In genomic region chrX:39759526-39760224, GRCh38 we compare ENCODE assay signal across 9 cellular contexts.
DNase-seq lines count a peak whose midpoint lies in the region; ATAC-seq, FAIRE-seq and TF ChIP-seq lines count a peak whose summit lies in the region.
"Had no signal": no experiment of that assay in that cellular context is flagged by ENCODE, and none has a peak within 500 bp of the region (broad histone marks: within the 10 kb centered on the region; RNA-seq: fewer than 3 reads in every experiment).

No MANE protein-coding gene starts in this region.

- no peak overlapping the region for H3K4me2 ChIP-seq in endothelial cell of umbilical vein (ENCODE audit: insufficient read depth, low read length)

- no peak overlapping the region for H3K4me3 Mint-ChIP-seq in activated CD4-positive, alpha-beta T cell treated with anti-CD3 and anti-CD28 coated beads, Interleukin-2, amount 10 ng/mL, durations not matched to agents 24 days and 14 days

- no peaks in the 10 kb centered on the region for H4K20me1 ChIP-seq in endothelial cell of umbilical vein (replicated peaks; ENCODE audit: control insufficient read depth, extremely low read depth, insufficient read depth, low read length)

- H3K27ac ChIP-seq in endothelial cell of umbilical vein (ENCODE audit: insufficient read depth, low read depth, low read length), result peak overlapping the region; percentile 81

- FAIRE-seq in endothelial cell of umbilical vein (lab: Jason Lieb, UNC), result peak; percentile 86

- H3K27ac Mint-ChIP-seq in activated CD4-positive, alpha-beta T cell treated with anti-CD3 and anti-CD28 coated beads, Interleukin-2, amount 10 ng/mL, durations not matched to agents 24 days and 14 days, result no peak overlapping the region

- peaks cover 61% of the 10 kb centered on the region for H3K4me1 ChIP-seq in endothelial cell of umbilical vein (ENCODE audit: control insufficient read depth, extremely low read depth, insufficient read depth, low read length)

- H3K9me1 ChIP-seq in endothelial cell of umbilical vein (replicated peaks; ENCODE audit: control insufficient read depth, extremely low read depth, insufficient read depth, low read length), result no peaks in the 10 kb centered on the region

- POLR2A ChIA-PET in endothelial cell of umbilical vein (lab: Charles Lee), result interaction anchor here (0.6 kb wide), 1 partner anchor 257 kb away, joined by 3 read pairs; no protein-coding TSS in a partner anchor

- peak overlapping the region; percentile 54 for H3K9ac ChIP-seq in endothelial cell of umbilical vein (replicated peaks; ENCODE audit: extremely low read depth, insufficient read depth, low read length)

- peaks cover 15% of the 10 kb centered on the region for H3K4me1 Mint-ChIP-seq in activated CD4-positive, alpha-beta T cell treated with anti-CD3 and anti-CD28 coated beads, Interleukin-2, amount 10 ng/mL, durations not matched to agents 24 days and 14 days

- TF ChIP-seq POLR2A in endothelial cell of umbilical vein (IDR thresholded peaks at IDR 0.05; ENCODE audit: low read depth, low read length), result no peak

- no TSS peak for BruUV-seq in endothelial cell of umbilical vein (replicated peaks; lab: Mats Ljungman, UMichigan)

- no peaks in the 10 kb centered on the region for H3K79me2 ChIP-seq in endothelial cell of umbilical vein (ENCODE audit: control insufficient read depth, insufficient read depth, low read length)

- no peak overlapping the region for H3K4me3 ChIP-seq in MG63
- H3K4me3 ChIP-seq in endothelial cell of umbilical vein (replicated peaks in 1 of 3; ENCODE audit: insufficient read depth in 1 of 3, low read depth in 1 of 3, low read length in 3 of 3), result no peak overlapping the region

- H3K27me3 ChIP-seq in MG63 (no peaks in the 10 kb centered on the region), endothelial cell of umbilical vein (ENCODE audit: control insufficient read depth in 2 of 2, insufficient read depth in 2 of 2, low read length in 2 of 2) (no peaks in the 10 kb centered on the region)

- H3K36me3 ChIP-seq in MG63, result no peaks in the 10 kb centered on the region
- H3K36me3 ChIP-seq in endothelial cell of umbilical vein (ENCODE audit: control insufficient read depth in 2 of 2, extremely low read depth in 1 of 2, insufficient read depth in 2 of 2, low read length in 2 of 2), result no peaks in the 10 kb centered on the region

- CTCF ChIA-PET in endothelial cell of umbilical vein (lab: Charles Lee), result interaction anchor here (0.6 to 2.0 kb wide), 3 partner anchors 29 to 54 kb away, joined by 4 to 7 read pairs (median 5); no protein-coding TSS in a partner anchor

- no peak for ATAC-seq in HG03565 (IDR thresholded peaks at IDR 0.05; ENCODE audit: unreplicated experiment)

- no peaks in the 10 kb centered on the region for H3K9me3 Mint-ChIP-seq in activated CD4-positive, alpha-beta T cell treated with anti-CD3 and anti-CD28 coated beads, Interleukin-2, amount 10 ng/mL, durations not matched to agents 24 days and 14 days

- TF ChIP-seq CTCF in endothelial cell of umbilical vein (IDR thresholded peaks at IDR 0.05; ENCODE audit: extremely low read depth in 1 of 2, insufficient read depth in 1 of 2, low read depth in 1 of 2, low read length in 2 of 2), result no peak

- intact Hi-C loops in endothelial cell of umbilical vein (cut with micrococcal nuclease), result loop anchor here (1.0 to 5.0 kb wide), 4 partner anchors 49 to 348 kb away; no protein-coding TSS in a partner anchor
- intact Hi-C loops in activated CD4-positive, alpha-beta T cell treated with anti-CD3 and anti-CD28 coated beads, Interleukin-2, amount 10 ng/mL, durations not matched to agents 24 days and 14 days (cut with micrococcal nuclease), result no loop called here

- H3K9me3 ChIP-seq in MG63 (no peaks in the 10 kb centered on the region), endothelial cell of umbilical vein (replicated peaks; ENCODE audit: control insufficient read depth, insufficient read depth, low read length) (no peaks in the 10 kb centered on the region)

- peak overlapping the region; percentile 60 for H2AFZ ChIP-seq in endothelial cell of umbilical vein (ENCODE audit: low read depth, low read length)

- no peaks in the 10 kb centered on the region for H3K27me3 Mint-ChIP-seq in activated CD4-positive, alpha-beta T cell treated with anti-CD3 and anti-CD28 coated beads, Interleukin-2, amount 10 ng/mL, durations not matched to agents 24 days and 14 days

- H3K36me3 Mint-ChIP-seq in activated CD4-positive, alpha-beta T cell treated with anti-CD3 and anti-CD28 coated beads, Interleukin-2, amount 10 ng/mL, durations not matched to agents 24 days and 14 days (ENCODE audit: low read depth), result no peaks in the 10 kb centered on the region

- dilution Hi-C loops in endothelial cell of umbilical vein (cut with MboI; ENCODE audit: extremely low pct_ligation_motif_present, low sequenced_read_pairs), result no loop called here

- peak; percentile 53 for DNase-seq in AG08395 (ENCODE audit: low spot score)
- peak; percentile 28 for DNase-seq in MG63
- peak; percentile 76 for DNase-seq in endothelial cell of umbilical vein (ENCODE audit: low read depth, low spot score)
- peak; percentile 85 for DNase-seq in myocyte (ENCODE audit: low read depth)
- DNase-seq in CD1c-positive myeloid dendritic cell (ENCODE audit: extremely low spot score), result no peak
- DNase-seq in activated CD4-positive, alpha-beta T cell treated with anti-CD3 and anti-CD28 coated beads, Interleukin-2, amount 10 ng/mL, durations not matched to agents 24 days and 14 days, result no peak
- no peak for DNase-seq in iPS-NIHi7 (ENCODE audit: extremely low spot score)
- DNase-seq: NK-92 treated with Interleukin-12 subunit alpha and Interleukin-12 subunit beta, amount 100 ng/mL, for 24 hours had no signal

TF ChIP-seq in endothelial cell of umbilical vein, 7 proteins besides CTCF, POLR2A, EP300 and RAD21:
- TF ChIP-seq MYC (IDR thresholded peaks at IDR 0.05; ENCODE audit: low read depth, low read length) (no peak), JUN (IDR thresholded peaks at IDR 0.05; ENCODE audit: borderline replicate concordance, insufficient read depth, insufficient read length, low read depth) (no peak), POLR2AphosphoS5 (IDR thresholded peaks at IDR 0.05; ENCODE audit: insufficient read depth, low read depth, low read length) (no peak), MAX (IDR thresholded peaks at IDR 0.05; ENCODE audit: insufficient read depth, insufficient read length) (no peak), EZH2 (IDR thresholded peaks at IDR 0.05; ENCODE audit: borderline replicate concordance, low read depth, low read length, severe bottlenecking) (no peak), FOS (IDR thresholded peaks at IDR 0.05; ENCODE audit: borderline replicate concordance, insufficient read depth, low read length) (no peak), GATA2 (IDR thresholded peaks at IDR 0.05; ENCODE audit: insufficient read depth, insufficient read length, low read depth, low read length) (no peak)
TF ChIP-seq in endothelial cell of umbilical vein: peak in this region for 0.

Comparison
In these comparisons a context has a peak if more than half of its experiments do, and no peak if none do; other contexts are left out.
1. DNase-seq: peak in AG08395 (single experiment), MG63 (single experiment), endothelial cell of umbilical vein (single experiment) and myocyte (single experiment); none in CD1c-positive myeloid dendritic cell (single experiment), activated CD4-positive, alpha-beta T cell treated with anti-CD3 and anti-CD28 coated beads, Interleukin-2, amount 10 ng/mL, durations not matched to agents 24 days and 14 days (single experiment) and iPS-NIHi7 (single experiment).